ENCODE assay signal across 8 cellular contexts in genomic region chr16:38941-39892, GRCh38. TPM values are rescaled to one million over a fixed set of nuclear protein-coding genes. Genes with fewer than 3 reads are reported as not detected.
DNase-seq lines count a peak whose midpoint lies in the region; ATAC-seq lines count a peak whose summit lies in the region.

No MANE protein-coding gene starts in this region.

- peaks cover 42% of the 10 kb centered on the region for H3K4me1 Mint-ChIP-seq in activated naive CD8-positive, alpha-beta T cell treated with anti-CD3 and anti-CD28 coated beads for 36 hours

- peak; percentile 76 for ATAC-seq in GM18868 (IDR thresholded peaks at IDR 0.05; ENCODE audit: unreplicated experiment)
- ATAC-seq in HG02970 (IDR thresholded peaks at IDR 0.05; ENCODE audit: low FRiP score, unreplicated experiment): peak; percentile 52

- peaks cover 21% of the 10 kb centered on the region for H3K36me3 Mint-ChIP-seq in activated naive CD8-positive, alpha-beta T cell treated with anti-CD3 and anti-CD28 coated beads for 36 hours

- DNase-seq in OCI-M1 (lab: John Stamatoyannopoulos, UW) (peak; percentile 5), NCI-H187 (lab: John Stamatoyannopoulos, UW) (no peak), substantia nigra (lab: John Stamatoyannopoulos, UW) (no peak), amniotic stem cell (lab: John Stamatoyannopoulos, UW) (no peak)
- DNase-seq in activated naive CD8-positive, alpha-beta T cell treated with anti-CD3 and anti-CD28 coated beads for 36 hours: peak; percentile 55
- DNase-seq in stimulated activated CD4-positive, alpha-beta T cell treated with anti-CD3 and anti-CD28 coated beads, TNF-alpha, amount 100 ng/mL, for 48 hours (ENCODE audit: low read depth in 3 of 3): peak in 2 of 3 donors; percentile 26 to 27

- H3K4me3 Mint-ChIP-seq in activated naive CD8-positive, alpha-beta T cell treated with anti-CD3 and anti-CD28 coated beads for 36 hours: no peak overlapping the region

- H3K9me3 Mint-ChIP-seq in activated naive CD8-positive, alpha-beta T cell treated with anti-CD3 and anti-CD28 coated beads for 36 hours: no peaks in the 10 kb centered on the region

- peak overlapping the region; percentile 42 for H3K27ac Mint-ChIP-seq in activated naive CD8-positive, alpha-beta T cell treated with anti-CD3 and anti-CD28 coated beads for 36 hours

- no peak overlapping the region for H3K27ac ChIP-seq in substantia nigra (ENCODE audit: low read depth, low read length, poor library complexity, severe bottlenecking)

- H3K27me3 Mint-ChIP-seq in activated naive CD8-positive, alpha-beta T cell treated with anti-CD3 and anti-CD28 coated beads for 36 hours: no peaks in the 10 kb centered on the region

RNA-seq across cellular contexts. Expression of gene POLR3K, which starts 14.2 kb away (rescaled TPM):
- total RNA-seq in activated naive CD8-positive, alpha-beta T cell treated with anti-CD3 and anti-CD28 coated beads for 36 hours: 10 to 100 TPM; 55.3 to 56.0 TPM

RNA-seq across cellular contexts. Expression of gene SNRNP25, which starts 14.4 kb away (rescaled TPM):
- total RNA-seq in activated naive CD8-positive, alpha-beta T cell treated with anti-CD3 and anti-CD28 coated beads for 36 hours: 100 to 1,000 TPM in 1 of 2 experiments, 10 to 100 TPM in 1; 98.4 to 103 TPM

RNA-seq across cellular contexts. Expression of gene RHBDF1, which starts 33.2 kb away (rescaled TPM):
- total RNA-seq in activated naive CD8-positive, alpha-beta T cell treated with anti-CD3 and anti-CD28 coated beads for 36 hours: under 1 TPM in 1 of 2 experiments, not detected in 1; 0.41 TPM

RNA-seq across cellular contexts. Expression of gene MPG, which starts 38.8 kb away (rescaled TPM):
- total RNA-seq in activated naive CD8-positive, alpha-beta T cell treated with anti-CD3 and anti-CD28 coated beads for 36 hours: 10 to 100 TPM; 51.6 to 56.7 TPM

Comparison
In these comparisons a context has a peak if more than half of its experiments do, and no peak if none do; other contexts are left out.
1. DNase-seq: peak in OCI-M1 (single experiment), activated naive CD8-positive, alpha-beta T cell treated with anti-CD3 and anti-CD28 coated beads for 36 hours (single experiment) and stimulated activated CD4-positive, alpha-beta T cell treated with anti-CD3 and anti-CD28 coated beads, TNF-alpha, amount 100 ng/mL, for 48 hours (2 of 3); none in NCI-H187 (0 of 2), substantia nigra (0 of 49) and amniotic stem cell (single experiment).